Comparison of ENCODE assay signal across 21 cellular contexts in the genomic region with DNA sequence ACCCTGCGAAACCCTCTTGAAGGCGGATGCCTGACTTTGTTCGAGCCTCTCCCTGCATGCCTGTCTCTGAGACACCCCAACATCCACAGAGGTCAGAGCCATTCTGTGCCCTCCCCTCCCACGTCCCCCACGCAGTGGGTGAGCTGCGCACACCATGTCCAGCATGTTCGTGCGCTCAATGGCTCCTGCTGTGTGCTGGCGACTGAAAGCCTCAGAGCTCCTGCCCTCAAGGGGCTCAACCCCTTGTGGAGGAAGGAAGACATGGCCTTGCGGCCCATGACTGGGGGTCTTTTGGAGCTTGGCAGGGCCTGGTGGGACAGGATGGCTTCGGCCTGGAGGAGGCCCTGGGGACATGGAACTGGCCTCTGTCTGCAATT.
"Had no signal": no experiment of that assay in that cellular context is flagged by ENCODE, and none has a peak within 500 bp of the region (broad histone marks: within the 10 kb centered on the region; RNA-seq: fewer than 3 reads in every experiment).

No MANE protein-coding gene starts in this region.

- H3K36me3 ChIP-seq: breast epithelium had no signal

- H3K9me3 ChIP-seq: breast epithelium, esophagus squamous epithelium, gastrocnemius medialis, heart left ventricle, testis, upper lobe of left lung had no signal

- H3K27ac Mint-ChIP-seq: activated naive CD4-positive, alpha-beta T cell treated with anti-CD3 and anti-CD28 coated beads for 36 hours; activated naive CD8-positive, alpha-beta T cell treated with anti-CD3 and anti-CD28 coated beads, Interleukin-2, amount 10 ng/mL, durations not matched to agents 7 days and 5 days; activated T-helper 17 cell treated with anti-CD3 and anti-CD28 coated beads, Interleukin-2, amount 50 U/mL, for 72 hours; effector memory CD8-positive, alpha-beta T cell; natural killer cell treated with Interleukin-12 subunit alpha and Interleukin-12 subunit beta and Interleukin-15 and Interleukin-18, amount 100 ng/mL, for 72 hours had no signal

- H3K27ac ChIP-seq: breast epithelium, dorsolateral prefrontal cortex, esophagus squamous epithelium, gastrocnemius medialis, heart left ventricle, testis, upper lobe of left lung had no signal

- ATAC-seq: activated T-helper 17 cell treated with anti-CD3 and anti-CD28 coated beads, Interleukin-2, amount 50 U/mL, for 72 hours; effector memory CD8-positive, alpha-beta T cell; gastrocnemius medialis; heart left ventricle; natural killer cell treated with Interleukin-12 subunit alpha and Interleukin-12 subunit beta and Interleukin-15 and Interleukin-18, amount 100 ng/mL, for 72 hours; sciatic nerve had no signal

- H3K4me3 ChIP-seq: breast epithelium, dorsolateral prefrontal cortex, esophagus squamous epithelium, gastrocnemius medialis, heart left ventricle, smooth muscle cell, testis, upper lobe of left lung had no signal

- H3K4me2 ChIP-seq: smooth muscle cell had no signal

- H3K27me3 Mint-ChIP-seq: activated naive CD8-positive, alpha-beta T cell treated with anti-CD3 and anti-CD28 coated beads, Interleukin-2, amount 10 ng/mL, durations not matched to agents 7 days and 5 days; activated T-helper 17 cell treated with anti-CD3 and anti-CD28 coated beads, Interleukin-2, amount 50 U/mL, for 72 hours; central memory CD8-positive, alpha-beta T cell; effector memory CD8-positive, alpha-beta T cell; natural killer cell treated with Interleukin-12 subunit alpha and Interleukin-12 subunit beta and Interleukin-15 and Interleukin-18, amount 100 ng/mL, for 72 hours had no signal

- DNase-seq: activated CD4-positive, alpha-beta T cell treated with anti-CD3 and anti-CD28 coated beads for 1 hour; activated naive CD4-positive, alpha-beta T cell treated with anti-CD3 and anti-CD28 coated beads for 36 hours; activated naive CD8-positive, alpha-beta T cell treated with anti-CD3 and anti-CD28 coated beads, Interleukin-2, amount 10 ng/mL, durations not matched to agents 7 days and 5 days; amniotic stem cell; effector memory CD8-positive, alpha-beta T cell; esophagus squamous epithelium; gastrocnemius medialis; heart left ventricle; midbrain; stimulated activated CD4-positive, alpha-beta T cell treated with anti-CD3 and anti-CD28 coated beads, Interleukin-15, amount 100 ng/mL, for 24 hours; stimulated activated naive CD4-positive, alpha-beta T cell; T-helper 9 cell; testis had no signal

- H3K27me3 ChIP-seq: breast epithelium, dorsolateral prefrontal cortex, esophagus squamous epithelium, gastrocnemius medialis, heart left ventricle, testis, upper lobe of left lung had no signal

- H3K4me1 ChIP-seq: breast epithelium, gastrocnemius medialis, testis had no signal

- H3K4me3 Mint-ChIP-seq: activated naive CD4-positive, alpha-beta T cell treated with anti-CD3 and anti-CD28 coated beads for 36 hours; activated naive CD8-positive, alpha-beta T cell treated with anti-CD3 and anti-CD28 coated beads, Interleukin-2, amount 10 ng/mL, durations not matched to agents 7 days and 5 days; activated T-helper 17 cell treated with anti-CD3 and anti-CD28 coated beads, Interleukin-2, amount 50 U/mL, for 72 hours; central memory CD8-positive, alpha-beta T cell; effector memory CD8-positive, alpha-beta T cell; natural killer cell treated with Interleukin-12 subunit alpha and Interleukin-12 subunit beta and Interleukin-15 and Interleukin-18, amount 100 ng/mL, for 72 hours had no signal

- H3K36me3 Mint-ChIP-seq: natural killer cell treated with Interleukin-12 subunit alpha and Interleukin-12 subunit beta and Interleukin-15 and Interleukin-18, amount 100 ng/mL, for 72 hours had no signal

- H3K9me3 Mint-ChIP-seq: activated naive CD4-positive, alpha-beta T cell treated with anti-CD3 and anti-CD28 coated beads for 36 hours; activated naive CD8-positive, alpha-beta T cell treated with anti-CD3 and anti-CD28 coated beads, Interleukin-2, amount 10 ng/mL, durations not matched to agents 7 days and 5 days; activated T-helper 17 cell treated with anti-CD3 and anti-CD28 coated beads, Interleukin-2, amount 50 U/mL, for 72 hours; central memory CD8-positive, alpha-beta T cell; effector memory CD8-positive, alpha-beta T cell; natural killer cell treated with Interleukin-12 subunit alpha and Interleukin-12 subunit beta and Interleukin-15 and Interleukin-18, amount 100 ng/mL, for 72 hours had no signal
